1 cellular context compared by ENCODE assay signal in the genomic region with DNA sequence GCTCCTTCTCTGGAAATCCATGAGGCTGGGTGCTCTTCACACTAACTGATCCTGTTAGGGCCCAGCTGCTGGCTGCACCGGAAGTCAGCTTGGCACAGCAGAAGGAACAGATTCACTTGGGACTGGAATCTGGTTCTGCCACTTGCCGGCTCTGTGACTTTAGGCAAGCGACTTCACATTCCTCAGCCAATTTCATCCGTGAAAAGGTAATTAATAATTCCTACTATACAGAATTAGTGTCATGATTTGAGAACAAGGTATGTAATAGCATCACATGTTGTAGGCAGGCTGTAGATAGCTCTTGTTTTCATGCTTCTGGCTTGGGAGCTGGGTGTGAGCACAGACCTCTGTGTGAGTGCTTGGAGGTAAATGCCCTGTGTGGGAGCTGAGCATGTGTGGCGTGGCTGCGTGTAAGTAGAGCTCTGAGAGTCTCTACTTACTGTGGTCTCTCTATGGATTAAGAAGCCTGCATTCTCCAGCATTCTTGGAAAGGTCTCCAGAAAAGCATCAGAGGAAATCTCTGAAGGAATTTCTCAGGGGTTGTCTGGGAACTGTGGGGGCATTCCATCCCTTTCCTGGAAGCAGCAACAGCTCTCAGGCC.
TF ChIP-seq lines count a peak whose summit lies in the region.

No MANE protein-coding gene starts in this region.

TF ChIP-seq in Ishikawa, 13 proteins besides CTCF, POLR2A, EP300 and RAD21 (continued from another document):
- TF ChIP-seq TEAD4 (IDR thresholded peaks at IDR 0.05), result peak; percentile 87
